ENCODE assay signal across 23 cellular contexts in genomic region chr6:119296036-119297035, GRCh38. TPM values are rescaled to one million over a fixed set of nuclear protein-coding genes. Genes with fewer than 3 reads are reported as not detected.
DNase-seq lines count a peak whose midpoint lies in the region; ATAC-seq, FAIRE-seq and TF ChIP-seq lines count a peak whose summit lies in the region.
"Had no signal": no experiment of that assay in that cellular context is flagged by ENCODE, and none has a peak within 500 bp of the region (broad histone marks: within the 10 kb centered on the region; RNA-seq: fewer than 3 reads in every experiment).

No MANE protein-coding gene starts in this region.

- H3K56ac ChIP-seq in IMR-90 (ENCODE audit: extremely low read depth, insufficient read depth, low read length) (no peak overlapping the region), H1 (replicated peaks; ENCODE audit: insufficient read length, low read depth, low read length) (no peak overlapping the region)

- BruUV-seq in IMR-90 (replicated peaks; lab: Mats Ljungman, UMichigan) = no TSS peak

- no peak overlapping the region for H2AK9ac ChIP-seq in IMR-90 (replicated peaks; ENCODE audit: low read depth, low read length, poor library complexity)

- no peak for FAIRE-seq in H1 (lab: Jason Lieb, UNC)
- FAIRE-seq: A204.1 had no signal

- H4K8ac ChIP-seq in IMR-90 (ENCODE audit: low read depth in 2 of 2, low read length in 2 of 2) (no peak overlapping the region), H1 (ENCODE audit: extremely low read depth, insufficient read depth, low read length) (no peak overlapping the region)

- H2AFZ ChIP-seq in IMR-90 (replicated peaks; ENCODE audit: low read length, poor library complexity) = no peak overlapping the region
- H2AFZ ChIP-seq in H1 (ENCODE audit: low read length) = no peak overlapping the region

- no peak for TF ChIP-seq POLR2A in IMR-90 (IDR thresholded peaks at IDR 0.05; ENCODE audit: low read depth, low read length)
- TF ChIP-seq POLR2A in H1 (IDR thresholded peaks at IDR 0.05; ENCODE audit: control extremely low read depth in 1 of 2, low read depth in 2 of 2, low read length in 2 of 2) = no peak

- in situ Hi-C loops in IMR-90 (cut with MboI; ENCODE audit: low sequenced_read_pairs) = no loop called here

- H3K27me3 ChIP-seq in IMR-90 (ENCODE audit: control insufficient read depth, insufficient read depth, low read length) (no peaks in the 10 kb centered on the region), H1 (replicated peaks in 1 of 4; ENCODE audit: control insufficient read depth in 3 of 4, extremely low read depth in 1 of 4, insufficient read depth in 3 of 4, low read length in 3 of 4) (no peaks in the 10 kb centered on the region), left lung (no peaks in the 10 kb centered on the region)
- H3K27me3 ChIP-seq: foreskin keratinocyte, MG63, Peyer's patch had no signal

- no peak for TF ChIP-seq CTCF in IMR-90 (conservative IDR thresholded peaks at IDR 0.05; ENCODE audit: low read depth, low read length)
- no peak for TF ChIP-seq CTCF in H1 (IDR thresholded peaks at IDR 0.05; ENCODE audit: control extremely low read depth in 1 of 3, insufficient read depth in 1 of 3, low read depth in 1 of 3, low read length in 3 of 3)
- TF ChIP-seq CTCF in left lung (IDR thresholded peaks at IDR 0.05) = no peak

- no peak for TF ChIP-seq EP300 in H1 (IDR thresholded peaks at IDR 0.05; ENCODE audit: borderline replicate concordance in 1 of 2, low read depth in 2 of 2, low read length in 2 of 2)

- H2BK5ac ChIP-seq in IMR-90 (ENCODE audit: low read depth, low read length, poor library complexity, severe bottlenecking) = no peak overlapping the region
- H2BK5ac ChIP-seq in H1 (ENCODE audit: low read depth, low read length) = no peak overlapping the region

- H4K5ac ChIP-seq in IMR-90 (ENCODE audit: low read depth, low read length) (no peak overlapping the region), H1 (ENCODE audit: insufficient read length, low read depth, low read length) (peak overlapping the region; percentile 24)

- no peak overlapping the region for H3K23ac ChIP-seq in IMR-90 (ENCODE audit: low read depth, low read length)
- H3K23ac ChIP-seq in H1 (ENCODE audit: insufficient read length) = no peak overlapping the region

- dilution Hi-C loops in IMR-90 (cut with HindIII; ENCODE audit: low sequenced_read_pairs, unreplicated experiment) = no loop called here

- H3K9me3 ChIP-seq in IMR-90 (ENCODE audit: control insufficient read depth, insufficient read depth, low read length) (no peaks in the 10 kb centered on the region), H1 (ENCODE audit: insufficient read depth in 2 of 2, low read depth in 1 of 2, low read length in 1 of 2) (no peaks in the 10 kb centered on the region), left lung (no peaks in the 10 kb centered on the region)
- H3K9me3 ChIP-seq: MG63, Peyer's patch had no signal

- H3K14ac ChIP-seq in IMR-90 (replicated peaks; ENCODE audit: low read depth, low read length) (no peak overlapping the region), H1 (ENCODE audit: insufficient read length) (no peak overlapping the region)

- H3K23me2 ChIP-seq in H1 (ENCODE audit: low read depth, low read length) = no peaks in the 10 kb centered on the region

- no CpG with 5 or more reads among the region's 4 CpGs for WGBS in IMR-90 (ENCODE audit: extremely low coverage in 2 of 2, insufficient read length in 1 of 2), 2 experiments
- 61% methylated on average over 4 of the region's 4 CpGs; no CpG with 5 or more reads in 1 of the 2 experiments for WGBS in H1 (ENCODE audit: extremely low coverage in 1 of 2, insufficient coverage in 1 of 2, insufficient read length in 1 of 2, insufficient replicate concordance in 2 of 2, low coverage in 1 of 2, low lambda C conversion rate in 2 of 2, missing lambda C conversion rate in 1 of 2), 2 experiments

- H2BK120ac ChIP-seq in IMR-90 (ENCODE audit: low read depth, low read length) (no peak overlapping the region), H1 (replicated peaks; ENCODE audit: low read depth, low read length) (no peak overlapping the region)

- H3K18ac ChIP-seq in IMR-90 (ENCODE audit: low read depth, low read length) = no peak overlapping the region
- no peak overlapping the region for H3K18ac ChIP-seq in H1 (ENCODE audit: extremely low read depth, low read length)

- H2BK15ac ChIP-seq in IMR-90 (ENCODE audit: low read depth, low read length) (no peak overlapping the region), H1 (ENCODE audit: low read length) (no peak overlapping the region)

- TF ChIP-seq RAD21 in IMR-90 (IDR thresholded peaks at IDR 0.05; ENCODE audit: low read length) = no peak
- no peak for TF ChIP-seq RAD21 in H1 (IDR thresholded peaks at IDR 0.05 in 1 of 2, conservative IDR thresholded peaks at IDR 0.05 in 1 of 2; ENCODE audit: low read depth in 2 of 2, low read length in 2 of 2)

- H2AK5ac ChIP-seq in IMR-90 (ENCODE audit: low read depth, low read length) = no peak overlapping the region
- no peak overlapping the region for H2AK5ac ChIP-seq in H1 (ENCODE audit: low read depth, low read length)

- H3K4ac ChIP-seq in IMR-90 (ENCODE audit: low read depth, low read length) (no peak overlapping the region), H1 (replicated peaks; ENCODE audit: insufficient read length, low read depth, low read length) (no peak overlapping the region)

- H3K4me2 ChIP-seq in IMR-90 (ENCODE audit: low read depth, low read length) (no peak overlapping the region), H1 (ENCODE audit: insufficient read depth in 1 of 2, low read depth in 2 of 2, low read length in 2 of 2) (no peak overlapping the region)

- ATAC-seq in IMR-90 (ENCODE audit: low read depth) = peak; percentile 24; the same call in 1 of the 2 replicates
- peak; percentile 42 for ATAC-seq in left lung
- no peak for ATAC-seq in GM21360 (IDR thresholded peaks at IDR 0.05; ENCODE audit: unreplicated experiment)
- ATAC-seq: foreskin keratinocyte; naive thymus-derived CD8-positive, alpha-beta T cell had no signal

- H3K4me3 ChIP-seq in IMR-90 (ENCODE audit: insufficient read depth, low read depth, low read length) = no peak overlapping the region
- H3K4me3 ChIP-seq in H1 (ENCODE audit: extremely low read depth in 1 of 4, insufficient read depth in 2 of 4, low read depth in 3 of 4, low read length in 4 of 4) = peak overlapping the region in 1 of 4 experiments; percentile 4; a peak in 1 of 8 replicates
- no peak overlapping the region for H3K4me3 ChIP-seq in left lung
- H3K4me3 ChIP-seq: MG63, Peyer's patch, skin epidermis had no signal

- no peaks in the 10 kb centered on the region for H3K9me1 ChIP-seq in IMR-90 (ENCODE audit: insufficient read depth, low read length)

- H3K36me3 ChIP-seq in IMR-90 (ENCODE audit: control insufficient read depth, insufficient read depth, low read length) (peaks cover 2% of the 10 kb centered on the region), H1 (ENCODE audit: control insufficient read depth in 2 of 4, insufficient read depth in 4 of 4, low read length in 3 of 4) (no peaks in the 10 kb centered on the region), left lung (peaks cover 0 to 9% of the 10 kb centered on the region in 2 donors)
- H3K36me3 ChIP-seq: MG63, WERI-Rb-1 had no signal

- no peak overlapping the region for H3K27ac ChIP-seq in IMR-90 (ENCODE audit: insufficient read depth, low read length)
- H3K27ac ChIP-seq in H1 (ENCODE audit: low read depth, low read length) = no peak overlapping the region
- no peak overlapping the region for H3K27ac ChIP-seq in left lung
- H3K27ac ChIP-seq: foreskin keratinocyte, HL-60, Peyer's patch, skin epidermis, WERI-Rb-1 had no signal

- H3K4me1 ChIP-seq in IMR-90 (ENCODE audit: control insufficient read depth, insufficient read depth, low read length) = no peaks in the 10 kb centered on the region
- H3K4me1 ChIP-seq in H1 (replicated peaks in 1 of 4; ENCODE audit: control insufficient read depth in 3 of 4, insufficient read depth in 4 of 4, low read length in 3 of 4) = peaks cover 0 to 9% (median 6%) of the 10 kb centered on the region in 4 experiments; a peak in 6 of 7 replicates
- H3K4me1 ChIP-seq in left lung = peaks cover 3 to 12% of the 10 kb centered on the region in 2 donors
- H3K4me1 ChIP-seq: foreskin keratinocyte had no signal

- DNase-seq in AG08395 (ENCODE audit: low spot score) = peak; percentile 11
- no peak for DNase-seq in IMR-90
- DNase-seq in H1 (ENCODE audit: low read depth in 1 of 2, low spot score in 2 of 2) = no peak
- DNase-seq in left lung = no peak
- no peak for DNase-seq in NAMALWA (ENCODE audit: low spot score)
- DNase-seq in activated effector memory CD4-positive, alpha-beta T cell treated with anti-CD3 and anti-CD28 coated beads, Interleukin-2, amount 50 U/mL, for 16 hours = no peak
- DNase-seq in dedifferentiated amniotic fluid mesenchymal stem cell (ENCODE audit: extremely low spot score) = no peak
- DNase-seq: activated CD8-positive, alpha-beta memory T cell treated with anti-CD3 and anti-CD28 coated beads, Interleukin-2, amount 50 U/mL, for 48 hours; activated gamma-delta T cell treated with Interleukin-2 at 50 U/mL for 16 hours; central memory CD4-positive, alpha-beta T cell; foreskin keratinocyte; MG63; naive thymus-derived CD8-positive, alpha-beta T cell; NCI-H1694 treated with DMSO at 0.1 percent for 48 hours; NCI-H2227 treated with DMSO at 0.1 percent for 48 hours; Peyer's patch; stimulated activated CD4-positive, alpha-beta T cell treated with anti-CD3 and anti-CD28 coated beads, Interleukin-4, amount 100 ng/mL, for 24 hours; trophoblast cell; WERI-Rb-1 had no signal

- no peak overlapping the region for H2BK12ac ChIP-seq in H1 (ENCODE audit: low read depth, low read length)

- H3K79me1 ChIP-seq in IMR-90 (ENCODE audit: low read depth in 1 of 2, low read length in 2 of 2) (no peaks in the 10 kb centered on the region), H1 (ENCODE audit: low read depth, low read length) (no peaks in the 10 kb centered on the region)

- intact Hi-C loops in IMR-90 (cut with micrococcal nuclease) (no loop called here), left lung (cut with DNase I) (no loop called here)

- H3K79me2 ChIP-seq in H1 (ENCODE audit: control insufficient read depth in 1 of 2, insufficient read depth in 2 of 2, low read length in 2 of 2) = no peaks in the 10 kb centered on the region

- H4K91ac ChIP-seq in IMR-90 (ENCODE audit: insufficient read depth, low read depth, low read length) = no peak overlapping the region
- H4K91ac ChIP-seq in H1 (replicated peaks; ENCODE audit: insufficient read length, low read length) = no peak overlapping the region

- no peak overlapping the region for H3K9ac ChIP-seq in IMR-90 (ENCODE audit: low read depth, low read length)
- no peak overlapping the region for H3K9ac ChIP-seq in H1 (replicated peaks in 1 of 4; ENCODE audit: extremely low read depth in 1 of 4, low read depth in 3 of 4, low read length in 3 of 4)

- H2BK20ac ChIP-seq in IMR-90 (ENCODE audit: low read depth, low read length) (no peak overlapping the region), H1 (ENCODE audit: low read length) (no peak overlapping the region)

- CTCF ChIA-PET in IMR-90 (lab: Yijun Ruan, JAX) (no interaction called here), H1 (lab: Charles Lee; ENCODE audit: partially characterized antibody) (no interaction called here)

- no peaks in the 10 kb centered on the region for H4K20me1 ChIP-seq in IMR-90 (ENCODE audit: insufficient read depth, low read length)
- no peaks in the 10 kb centered on the region for H4K20me1 ChIP-seq in H1 (replicated peaks in 1 of 2; ENCODE audit: control insufficient read depth in 1 of 2, insufficient read depth in 2 of 2, low read length in 2 of 2)

- POLR2A ChIA-PET in IMR-90 (lab: Charles Lee; ENCODE audit: unreplicated experiment) (no interaction called here), H1 (lab: Charles Lee; ENCODE audit: partially characterized antibody) (interaction anchor here (0.8 kb wide), 1 partner anchor 54 kb away, joined by 3 read pairs; no protein-coding TSS in a partner anchor)

RNA-seq across cellular contexts. Expression of gene MAN1A1, which starts 53.2 kb away (rescaled TPM):
- total RNA-seq in IMR-90 (2012; rRNA removed) = 5.9 and 11.4 TPM in 2 replicates
- 4.6 and 6.4 TPM in 2 replicates for polyA plus RNA-seq in IMR-90 (2012; rRNA removed)
- 2.0 and 3.3 TPM in 2 replicates for polyA plus RNA-seq in IMR-90 (2012; cell fraction: cytosol; rRNA removed)
- 1.3 and 2.6 TPM in 2 replicates for polyA plus RNA-seq in IMR-90 (2012; cell fraction: nucleus; rRNA removed; ENCODE audit: low replicate concordance)
- total RNA-seq in H1 (2021; fragmentation: NEBNext Ultra II Directional; extraction: Animal tissue kit (Norgen Biotek cat#: 25700)) = 5.4 TPM in 2 replicates
- 1.5 and 1.8 TPM in 2 replicates for polyA plus RNA-seq in H1 (2011; rRNA removed)
- polyA plus RNA-seq in H1 (2011; cell fraction: cytosol; rRNA removed) = 2.7 TPM
- 1.2 TPM for polyA plus RNA-seq in H1 (2011; cell fraction: nucleus; rRNA removed)
- 1.7 to 3.3 TPM (median 2.2 TPM) in 4 replicates for polyA plus RNA-seq in H1 (2012, experiment 1 of 2)
- polyA plus RNA-seq in H1 (2012, experiment 2 of 2) = 0.60 TPM
- polyA plus RNA-seq in H1 (2013, experiment 1 of 2) = 5.1 TPM
- 5.6 TPM for polyA plus RNA-seq in H1 (2013, experiment 2 of 2)
- 1.5 and 2.1 TPM in 2 replicates for polyA minus RNA-seq in H1 (2011; rRNA and poly(A)+ RNA removed)
- 2.9 TPM for polyA minus RNA-seq in H1 (2011; cell fraction: cytosol; rRNA and poly(A)+ RNA removed)
- 4.3 TPM for polyA minus RNA-seq in H1 (2011; cell fraction: nucleus; rRNA and poly(A)+ RNA removed)
- total RNA-seq in left lung = 10 to 100 TPM; 49.6 to 58.7 TPM
